In genomic region chr15:69892351-69892750, GRCh38 we compare ENCODE assay signal across 38 cellular contexts.
"Had no signal": no experiment of that assay in that cellular context is flagged by ENCODE, and none has a peak within 500 bp of the region (broad histone marks: within the 10 kb centered on the region; RNA-seq: fewer than 3 reads in every experiment).

No MANE protein-coding gene starts in this region.

- H3K27ac Mint-ChIP-seq: activated naive CD4-positive, alpha-beta T cell treated with anti-CD3 and anti-CD28 coated beads for 36 hours; activated naive CD4-positive, alpha-beta T cell treated with anti-CD3 and anti-CD28 coated beads, Interleukin-2, amount 10 ng/mL, durations not matched to agents 7 days and 5 days; activated naive CD4-positive, alpha-beta T cell treated with anti-CD3 and anti-CD28 coated beads, Interleukin-2, amount 50 U/mL, for 24 hours; activated naive CD4-positive, alpha-beta T cell treated with anti-CD3 and anti-CD28 coated beads, Interleukin-2, amount 50 U/mL, for 72 hours; activated naive CD8-positive, alpha-beta T cell; activated naive CD8-positive, alpha-beta T cell treated with anti-CD3 and anti-CD28 coated beads for 36 hours; activated naive CD8-positive, alpha-beta T cell treated with anti-CD3 and anti-CD28 coated beads, Interleukin-2, amount 10 ng/mL, durations not matched to agents 7 days and 5 days; activated naive CD8-positive, alpha-beta T cell treated with anti-CD3 and anti-CD28 coated beads, Interleukin-2, amount 50 U/mL, for 24 hours; activated T-cell treated with anti-CD3 and anti-CD28 coated beads, Interleukin-2, amount 50 U/mL, for 24 hours; activated T-cell treated with anti-CD3 and anti-CD28 coated beads, Interleukin-2, amount 50 U/mL, for 72 hours; activated T-helper 17 cell treated with anti-CD3 and anti-CD28 coated beads, Interleukin-2, amount 50 U/mL, for 72 hours; activated T-helper 2 cell treated with anti-CD3 and anti-CD28 coated beads, Interferon-gamma antibody, Interleukin-2, Interleukin-4, amounts not matched to agents 10 μg/mL and 5 μg/mL and 100 μg/mL, durations not matched to agents 14 hours and 24 hours and 36 hours had no signal

- H3K9me3 ChIP-seq: adrenal gland, ascending aorta, body of pancreas had no signal

- ATAC-seq: activated naive CD4-positive, alpha-beta T cell treated with anti-CD3 and anti-CD28 coated beads, Interleukin-2, amount 50 U/mL, for 72 hours; activated naive CD8-positive, alpha-beta T cell treated with anti-CD3 and anti-CD28 coated beads, Interleukin-2, amount 50 U/mL, for 24 hours; activated T-cell treated with anti-CD3 and anti-CD28 coated beads, Interleukin-2, amount 50 U/mL, for 4 hours; activated T-cell treated with anti-CD3 and anti-CD28 coated beads, Interleukin-2, amount 50 U/mL, for 72 hours; activated T-helper 17 cell treated with anti-CD3 and anti-CD28 coated beads, Interleukin-2, amount 50 U/mL, for 72 hours; body of pancreas had no signal

- H3K4me3 ChIP-seq: adrenal gland, ascending aorta, body of pancreas, cardiac muscle cell had no signal

- H3K9me3 Mint-ChIP-seq: activated naive CD4-positive, alpha-beta T cell treated with anti-CD3 and anti-CD28 coated beads, Interleukin-2, amount 50 U/mL, for 24 hours; activated T-helper 2 cell treated with anti-CD3 and anti-CD28 coated beads, Interferon-gamma antibody, Interleukin-2, Interleukin-4, amounts not matched to agents 10 μg/mL and 5 μg/mL and 100 μg/mL, durations not matched to agents 14 hours and 24 hours and 36 hours; central memory CD8-positive, alpha-beta T cell had no signal

- H3K27ac ChIP-seq: adrenal gland, ascending aorta, body of pancreas, brain microvascular endothelial cell, cardiac muscle cell had no signal

- H3K4me3 Mint-ChIP-seq: activated naive CD4-positive, alpha-beta T cell treated with anti-CD3 and anti-CD28 coated beads for 36 hours; activated naive CD4-positive, alpha-beta T cell treated with anti-CD3 and anti-CD28 coated beads, Interleukin-2, amount 10 ng/mL, durations not matched to agents 7 days and 5 days; activated naive CD4-positive, alpha-beta T cell treated with anti-CD3 and anti-CD28 coated beads, Interleukin-2, amount 50 U/mL, for 24 hours; activated naive CD8-positive, alpha-beta T cell; activated naive CD8-positive, alpha-beta T cell treated with anti-CD3 and anti-CD28 coated beads for 36 hours; activated naive CD8-positive, alpha-beta T cell treated with anti-CD3 and anti-CD28 coated beads, Interleukin-2, amount 10 ng/mL, durations not matched to agents 7 days and 5 days; activated naive CD8-positive, alpha-beta T cell treated with anti-CD3 and anti-CD28 coated beads, Interleukin-2, amount 50 U/mL, for 24 hours; activated T-cell treated with anti-CD3 and anti-CD28 coated beads, Interleukin-2, amount 50 U/mL, for 24 hours; activated T-cell treated with anti-CD3 and anti-CD28 coated beads, Interleukin-2, amount 50 U/mL, for 4 hours; activated T-cell treated with anti-CD3 and anti-CD28 coated beads, Interleukin-2, amount 50 U/mL, for 72 hours; activated T-helper 17 cell treated with anti-CD3 and anti-CD28 coated beads, Interleukin-2, amount 50 U/mL, for 72 hours; central memory CD8-positive, alpha-beta T cell had no signal

- H3K4me1 ChIP-seq: adrenal gland, ascending aorta, body of pancreas had no signal

- H3K27me3 ChIP-seq: ascending aorta, body of pancreas, cardiac muscle cell had no signal

- H3K36me3 ChIP-seq: adrenal gland, ascending aorta, brain microvascular endothelial cell, cardiac muscle cell had no signal

- H3K36me3 Mint-ChIP-seq: activated naive CD4-positive, alpha-beta T cell treated with anti-CD3 and anti-CD28 coated beads, Interleukin-2, amount 10 ng/mL, durations not matched to agents 7 days and 5 days; activated naive CD4-positive, alpha-beta T cell treated with anti-CD3 and anti-CD28 coated beads, Interleukin-2, amount 50 U/mL, for 72 hours; activated naive CD8-positive, alpha-beta T cell; activated naive CD8-positive, alpha-beta T cell treated with anti-CD3 and anti-CD28 coated beads for 36 hours; brain had no signal

- FAIRE-seq: astrocyte, bronchial epithelial cell had no signal

- DNase-seq: activated effector memory CD4-positive, alpha-beta T cell treated with anti-CD3 and anti-CD28 coated beads, Interleukin-2, amount 50 U/mL, for 16 hours; activated effector memory CD4-positive, alpha-beta T cell treated with Interleukin-2 at 50 U/mL for 16 hours; activated gamma-delta T cell; activated gamma-delta T cell treated with Interleukin-2 at 50 U/mL for 16 hours; activated naive CD4-positive, alpha-beta T cell; activated naive CD4-positive, alpha-beta T cell treated with anti-CD3 and anti-CD28 coated beads for 36 hours; activated naive CD4-positive, alpha-beta T cell treated with anti-CD3 and anti-CD28 coated beads, Interleukin-2, amount 10 ng/mL, durations not matched to agents 7 days and 5 days; activated naive CD4-positive, alpha-beta T cell treated with anti-CD3 and anti-CD28 coated beads, Interleukin-2, amount 50 U/mL, for 16 hours; activated naive CD4-positive, alpha-beta T cell treated with Interleukin-2 at 50 U/mL for 16 hours; activated naive CD8-positive, alpha-beta T cell treated with anti-CD3 and anti-CD28 coated beads for 36 hours; activated naive CD8-positive, alpha-beta T cell treated with anti-CD3 and anti-CD28 coated beads, Interleukin-2, amount 10 ng/mL, durations not matched to agents 7 days and 5 days; activated naive CD8-positive, alpha-beta T cell treated with anti-CD3 and anti-CD28 coated beads, Interleukin-2, amount 50 U/mL, for 24 hours; activated T-cell treated with anti-CD3 and anti-CD28 coated beads, Interleukin-2, amount 50 U/mL, for 1 hour; activated T-cell treated with anti-CD3 and anti-CD28 coated beads, Interleukin-2, amount 50 U/mL, for 24 hours; activated T-cell treated with anti-CD3 and anti-CD28 coated beads, Interleukin-2, amount 50 U/mL, for 4 hours; activated T-cell treated with anti-CD3 and anti-CD28 coated beads, Interleukin-2, amount 50 U/mL, for 48 hours; activated T-cell treated with anti-CD3 and anti-CD28 coated beads, Interleukin-2, amount 50 U/mL, for 72 hours; adrenal gland; amniotic stem cell; amygdala; anterior cingulate cortex; aorta; body of pancreas; brain microvascular endothelial cell; caudate nucleus; central memory CD4-positive, alpha-beta T cell; cerebellar nuclear complex had no signal

- H3K4me1 Mint-ChIP-seq: activated naive CD4-positive, alpha-beta T cell treated with anti-CD3 and anti-CD28 coated beads, Interleukin-2, amount 10 ng/mL, durations not matched to agents 7 days and 5 days; activated naive CD4-positive, alpha-beta T cell treated with anti-CD3 and anti-CD28 coated beads, Interleukin-2, amount 50 U/mL, for 24 hours; activated naive CD8-positive, alpha-beta T cell treated with anti-CD3 and anti-CD28 coated beads for 36 hours; activated naive CD8-positive, alpha-beta T cell treated with anti-CD3 and anti-CD28 coated beads, Interleukin-2, amount 10 ng/mL, durations not matched to agents 7 days and 5 days; activated naive CD8-positive, alpha-beta T cell treated with anti-CD3 and anti-CD28 coated beads, Interleukin-2, amount 50 U/mL, for 24 hours; activated T-helper 17 cell treated with anti-CD3 and anti-CD28 coated beads, Interleukin-2, amount 50 U/mL, for 72 hours; central memory CD8-positive, alpha-beta T cell had no signal
